ENCODE assay signal across 9 cellular contexts in genomic region chr11:73359930-73360742, GRCh38. TPM values are rescaled to one million over a fixed set of nuclear protein-coding genes. Genes with fewer than 3 reads are reported as not detected.
DNase-seq lines count a peak whose midpoint lies in the region; ATAC-seq, FAIRE-seq and TF ChIP-seq lines count a peak whose summit lies in the region.
"Had no signal": no experiment of that assay in that cellular context is flagged by ENCODE, and none has a peak within 500 bp of the region (broad histone marks: within the 10 kb centered on the region; RNA-seq: fewer than 3 reads in every experiment).

No MANE protein-coding gene starts in this region.

- no peaks in the 10 kb centered on the region for H3K9me3 ChIP-seq in ovary
- H3K9me3 ChIP-seq: neutrophil had no signal

- no peak for TF ChIP-seq CTCF in ovary (IDR thresholded peaks at IDR 0.05)

- no peak for TF ChIP-seq POLR2A in ovary (IDR thresholded peaks at IDR 0.05)

- DNase-seq in ELR (ENCODE audit: low read depth) (peak; percentile 52), M059J (ENCODE audit: low read depth) (peak; percentile 39), activated T-cell treated with anti-CD3 and anti-CD28 coated beads for 4 hours (peak; percentile 21), left ventricle myocardium superior (no peak), urothelium cell line (ENCODE audit: low spot score) (peak; percentile 57), ovary (no peak), AG20443 (ENCODE audit: low spot score) (no peak)

- H3K27me3 ChIP-seq in ovary: no peaks in the 10 kb centered on the region
- H3K27me3 ChIP-seq: neutrophil had no signal

- TF ChIP-seq EP300 in ovary (IDR thresholded peaks at IDR 0.05): no peak

- intact Hi-C loops in left ventricle myocardium superior (cut with micrococcal nuclease): no loop called here
- intact Hi-C loops in ovary (cut with DNase I): no loop called here

- FAIRE-seq in urothelium cell line (lab: Jason Lieb, UNC): no peak

- H3K36me3 ChIP-seq in ovary: no peaks in the 10 kb centered on the region

- H3K27ac ChIP-seq in ovary: no peak overlapping the region
- H3K27ac ChIP-seq: neutrophil had no signal

- H3K4me3 ChIP-seq in ovary: no peak overlapping the region

- ATAC-seq in left ventricle myocardium superior (peak; percentile 17), GM19023 (IDR thresholded peaks at IDR 0.05; ENCODE audit: unreplicated experiment) (no peak)

- H3K4me1 ChIP-seq in ovary (ENCODE audit: insufficient read depth): no peaks in the 10 kb centered on the region

- WGBS in ovary, 3 donors: 75 to 82% (median 78%) methylated on average over 19 of the region's 19 CpGs

RNA-seq across cellular contexts. Expression of gene RELT, which starts 16.1 kb away (rescaled TPM):
- total RNA-seq in M059J (2014; rRNA removed; shearing (Covaris generic)): 6.6 and 10.8 TPM in 2 replicates
- 1.8 TPM for total RNA-seq in left ventricle myocardium superior
- total RNA-seq in ovary: 1 to 10 TPM in 6 of 7 donors, under 1 TPM in 1; 0.95 to 4.7 (median 2.3) TPM
- 1 to 10 TPM in 1 of 2 donors, under 1 TPM in 1; 0.38 to 1.1 TPM for polyA plus RNA-seq in ovary

RNA-seq across cellular contexts. Expression of gene ARHGEF17, which starts 52.1 kb away (rescaled TPM):
- 6.0 and 17.5 TPM in 2 replicates for total RNA-seq in M059J (2014; rRNA removed; shearing (Covaris generic))
- 52.0 TPM for total RNA-seq in left ventricle myocardium superior
- 10 to 100 TPM; 29.8 to 83.8 (median 46.7) TPM for total RNA-seq in ovary
- 10 to 100 TPM; 21.0 to 38.0 TPM for polyA plus RNA-seq in ovary

Comparison
In these comparisons a context has a peak if more than half of its experiments do, and no peak if none do; other contexts are left out.
1. DNase-seq: peak in ELR (single experiment), M059J (single experiment), activated T-cell treated with anti-CD3 and anti-CD28 coated beads for 4 hours (single experiment) and urothelium cell line (single experiment); none in left ventricle myocardium superior (single experiment), ovary (0 of 5) and AG20443 (single experiment).